In the genomic region with DNA sequence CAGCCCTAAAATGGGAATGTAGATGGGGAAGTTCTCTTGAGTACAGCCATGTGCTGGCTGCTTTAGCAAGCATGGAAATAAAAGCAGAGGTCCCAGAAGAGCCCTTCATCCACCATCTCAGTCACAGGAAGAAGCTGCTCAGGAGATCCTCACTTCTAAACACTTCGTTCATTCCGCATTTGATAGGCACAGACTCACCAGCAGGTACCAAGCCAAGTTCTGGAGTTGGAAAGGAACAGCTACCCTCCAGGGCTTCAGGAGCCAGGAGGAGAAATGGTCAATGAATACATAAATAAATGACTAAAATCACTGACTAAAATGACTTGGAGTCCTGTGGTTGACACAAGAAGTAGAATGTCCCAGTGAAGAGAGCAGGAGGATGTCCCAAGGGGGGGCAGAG, we compare ENCODE assay signal across 13 cellular contexts.
"Had no signal": no experiment of that assay in that cellular context is flagged by ENCODE, and none has a peak within 500 bp of the region (broad histone marks: within the 10 kb centered on the region; RNA-seq: fewer than 3 reads in every experiment).

No MANE protein-coding gene starts in this region.

- H3K9me3 ChIP-seq: testis, upper lobe of right lung had no signal

- H3K4me3 Mint-ChIP-seq: stimulated activated naive CD8-positive, alpha-beta T cell treated with anti-CD3 and anti-CD28 coated beads, Interleukin-15, Interleukin-2, amounts not matched to agents 100 ng/mL and 50 ng/mL, for 24 hours had no signal

- H3K27me3 Mint-ChIP-seq: activated CD4-positive, alpha-beta memory T cell treated with anti-CD3 and anti-CD28 coated beads, Interleukin-2, amount 10 ng/mL, durations not matched to agents 7 days and 5 days; activated naive CD8-positive, alpha-beta T cell; naive thymus-derived CD8-positive, alpha-beta T cell; stimulated activated naive CD8-positive, alpha-beta T cell treated with anti-CD3 and anti-CD28 coated beads, Interleukin-15, Interleukin-2, amounts not matched to agents 100 ng/mL and 50 ng/mL, for 24 hours had no signal

- H3K27me3 ChIP-seq: foreskin keratinocyte, testis, upper lobe of right lung had no signal

- H3K27ac ChIP-seq: foreskin keratinocyte, testis, upper lobe of right lung had no signal

- H3K9me3 Mint-ChIP-seq: activated CD4-positive, alpha-beta memory T cell treated with anti-CD3 and anti-CD28 coated beads, Interleukin-2, amount 10 ng/mL, durations not matched to agents 7 days and 5 days; naive thymus-derived CD8-positive, alpha-beta T cell; stimulated activated naive CD8-positive, alpha-beta T cell treated with anti-CD3 and anti-CD28 coated beads, Interleukin-15, Interleukin-2, amounts not matched to agents 100 ng/mL and 50 ng/mL, for 24 hours had no signal

- H3K27ac Mint-ChIP-seq: activated CD4-positive, alpha-beta memory T cell treated with anti-CD3 and anti-CD28 coated beads, Interleukin-2, amount 10 ng/mL, durations not matched to agents 7 days and 5 days; activated naive CD8-positive, alpha-beta T cell; stimulated activated naive CD8-positive, alpha-beta T cell treated with anti-CD3 and anti-CD28 coated beads, Interleukin-15, Interleukin-2, amounts not matched to agents 100 ng/mL and 50 ng/mL, for 24 hours had no signal

- H3K4me1 ChIP-seq: foreskin keratinocyte, testis had no signal

- ATAC-seq: foreskin keratinocyte; left colon; naive thymus-derived CD8-positive, alpha-beta T cell; upper lobe of right lung had no signal

- H3K4me3 ChIP-seq: lung, testis, upper lobe of right lung had no signal

- H3K4me1 Mint-ChIP-seq: activated CD4-positive, alpha-beta memory T cell treated with anti-CD3 and anti-CD28 coated beads, Interleukin-2, amount 10 ng/mL, durations not matched to agents 7 days and 5 days had no signal

- DNase-seq: activated CD4-positive, alpha-beta memory T cell treated with anti-CD3 and anti-CD28 coated beads, Interleukin-2, amount 10 ng/mL, durations not matched to agents 7 days and 5 days; activated CD4-positive, alpha-beta T cell treated with anti-CD3 and anti-CD28 coated beads for 1 hour; foreskin keratinocyte; head of caudate nucleus; left colon; naive thymus-derived CD8-positive, alpha-beta T cell; occipital lobe; stimulated activated CD4-positive, alpha-beta T cell treated with anti-CD3 and anti-CD28 coated beads, Interleukin-4, amount 100 ng/mL, for 1 hour; testis; upper lobe of right lung had no signal
